ENCODE assay signal across 12 cellular contexts in the genomic region with DNA sequence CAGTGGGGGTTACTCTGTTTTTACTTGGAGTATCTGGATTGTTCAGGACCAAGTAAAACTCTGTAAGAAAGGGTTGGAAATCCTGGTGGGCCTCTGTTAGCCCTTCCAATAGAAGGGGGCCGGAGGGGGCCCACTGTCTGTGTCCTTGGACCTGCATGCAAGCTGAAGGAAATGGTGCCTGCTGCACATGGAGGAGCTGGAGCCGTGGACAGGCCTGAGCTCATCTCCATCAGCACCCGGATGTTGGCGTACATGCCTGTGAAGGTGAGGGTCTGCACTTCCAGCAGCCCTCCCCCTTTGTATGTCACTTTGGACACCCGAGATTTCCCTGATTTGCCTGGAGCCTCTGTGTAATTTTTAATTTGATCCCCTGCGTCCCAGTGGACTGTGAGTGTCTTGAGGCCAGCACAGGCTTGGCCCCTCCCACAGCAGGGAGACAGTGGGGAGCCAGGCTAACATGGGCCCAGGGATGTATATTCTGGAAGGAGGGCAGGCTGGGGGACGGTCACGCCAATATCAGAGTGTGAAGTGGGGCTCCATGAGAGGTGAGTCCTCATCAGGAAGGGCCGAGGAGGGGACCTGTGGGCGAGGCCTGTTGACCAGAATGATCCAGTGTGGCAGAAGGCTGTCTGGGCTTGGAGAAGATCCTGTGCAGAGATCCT. TPM values are rescaled to one million over a fixed set of nuclear protein-coding genes. Genes with fewer than 3 reads are reported as not detected.
A peak's percentile ranks its signal among the peaks of the same experiment; 100 is the strongest.
DNase-seq lines count a peak whose midpoint lies in the region; ATAC-seq and TF ChIP-seq lines count a peak whose summit lies in the region.
"Had no signal": no experiment of that assay in that cellular context is flagged by ENCODE, and none has a peak within 500 bp of the region (broad histone marks: within the 10 kb centered on the region; RNA-seq: fewer than 3 reads in every experiment).

No MANE protein-coding gene starts in this region.

- H3K4me1 Mint-ChIP-seq in stimulated activated naive B cell treated with anti-CD40 and anti-IgM and Interleukin-4, amounts not matched to agents 10 μg/mL and 1 μg/mL and 100 μg/mL, for 72 hours = peaks cover 60 to 84% of the 10 kb centered on the region in 2 donors

- H3K4me3 Mint-ChIP-seq in stimulated activated naive B cell treated with anti-CD40 and anti-IgM and Interleukin-4, amounts not matched to agents 10 μg/mL and 1 μg/mL and 100 μg/mL, for 72 hours = peak overlapping the region; percentile 33 to 36

- TF ChIP-seq CTCF in WI38 (IDR thresholded peaks at IDR 0.05; ENCODE audit: low read depth, low read length) (no peak), esophagus squamous epithelium (IDR thresholded peaks at IDR 0.05) (no peak), lower leg skin (IDR thresholded peaks at IDR 0.05) (no peak)

- no peaks in the 10 kb centered on the region for H3K27me3 ChIP-seq in esophagus squamous epithelium

- H3K9me3 Mint-ChIP-seq in stimulated activated naive B cell treated with anti-CD40 and anti-IgM and Interleukin-4, amounts not matched to agents 10 μg/mL and 1 μg/mL and 100 μg/mL, for 72 hours = peaks cover 10 to 12% of the 10 kb centered on the region in 2 donors

- peak overlapping the region; percentile 97 for H3K27ac Mint-ChIP-seq in stimulated activated naive B cell treated with anti-CD40 and anti-IgM and Interleukin-4, amounts not matched to agents 10 μg/mL and 1 μg/mL and 100 μg/mL, for 72 hours

- H3K36me3 Mint-ChIP-seq in stimulated activated naive B cell treated with anti-CD40 and anti-IgM and Interleukin-4, amounts not matched to agents 10 μg/mL and 1 μg/mL and 100 μg/mL, for 72 hours = peaks cover 28 to 40% of the 10 kb centered on the region in 2 donors

- TF ChIP-seq POLR2A in esophagus squamous epithelium (IDR thresholded peaks at IDR 0.05) (no peak), lower leg skin (IDR thresholded peaks at IDR 0.05) (no peak)

- H3K4me1 ChIP-seq in esophagus squamous epithelium = peaks cover 42 to 91% (median 46%) of the 10 kb centered on the region in 3 donors

- H3K36me3 ChIP-seq in esophagus squamous epithelium = peaks cover 0 to 11% (median 0%) of the 10 kb centered on the region in 3 donors

- H3K27ac ChIP-seq in esophagus squamous epithelium = peak overlapping the region; percentile 72 to 89 (median 80)

- ATAC-seq in HG03439 (IDR thresholded peaks at IDR 0.05; ENCODE audit: unreplicated experiment) (peak; percentile 11), HG03520 (IDR thresholded peaks at IDR 0.05; ENCODE audit: unreplicated experiment) (no peak), HG02870 (IDR thresholded peaks at IDR 0.05; ENCODE audit: unreplicated experiment) (no peak), HG03521 (IDR thresholded peaks at IDR 0.05; ENCODE audit: unreplicated experiment) (no peak)
- ATAC-seq in stimulated activated naive B cell treated with anti-CD40 and anti-IgM and Interleukin-4, amounts not matched to agents 10 μg/mL and 1 μg/mL and 100 μg/mL, for 72 hours (replicated peaks) = no peak
- ATAC-seq: left colon had no signal

- H3K27me3 Mint-ChIP-seq in stimulated activated naive B cell treated with anti-CD40 and anti-IgM and Interleukin-4, amounts not matched to agents 10 μg/mL and 1 μg/mL and 100 μg/mL, for 72 hours = peaks cover 0 to 5% of the 10 kb centered on the region in 2 donors

- DNase-seq in esophagus squamous epithelium (lab: John Stamatoyannopoulos, UW) (no peak), lower leg skin (ENCODE audit: low spot score in 2 of 2) (no peak)
- DNase-seq in stimulated activated naive B cell treated with anti-CD40 and anti-IgM and Interleukin-4, amounts not matched to agents 10 μg/mL and 1 μg/mL and 100 μg/mL, for 72 hours = no peak
- DNase-seq: left colon, NCI-H187 treated with DMSO at 0.1 percent for 48 hours, SIG-M5, small intestine had no signal

- no peaks in the 10 kb centered on the region for H3K9me3 ChIP-seq in esophagus squamous epithelium

- intact Hi-C loops in esophagus squamous epithelium (cut with DNase I) = no loop called here
- intact Hi-C loops in lower leg skin (cut with DNase I; ENCODE audit: low total_unique reads) = no loop called here

- 55 to 62% methylated on average over 5 to 6 of the region's 10 CpGs for WGBS in esophagus squamous epithelium, 2 donors
- WGBS in lower leg skin, 2 donors = 83 to 85% methylated on average over 10 of the region's 10 CpGs

- H3K4me3 ChIP-seq in WI38 (ENCODE audit: low read depth, low read length) (peak overlapping the region; percentile 28; the same call in 1 of the 2 replicates), esophagus squamous epithelium (peak overlapping the region in 1 of 4 donors; percentile 12), lower leg skin (ENCODE audit: low read depth, poor library complexity, severe bottlenecking) (no peak overlapping the region)

RNA-seq across cellular contexts. Expression of gene GALNT2, which starts 16.8 kb away (rescaled TPM):
- total RNA-seq in esophagus squamous epithelium (10 to 100 TPM; 25.8 to 36.2 (median 31.0) TPM), lower leg skin (10 to 100 TPM; 11.0 to 31.0 (median 20.2) TPM)
